ENCODE assay signal across 1 cellular context in the genomic region with DNA sequence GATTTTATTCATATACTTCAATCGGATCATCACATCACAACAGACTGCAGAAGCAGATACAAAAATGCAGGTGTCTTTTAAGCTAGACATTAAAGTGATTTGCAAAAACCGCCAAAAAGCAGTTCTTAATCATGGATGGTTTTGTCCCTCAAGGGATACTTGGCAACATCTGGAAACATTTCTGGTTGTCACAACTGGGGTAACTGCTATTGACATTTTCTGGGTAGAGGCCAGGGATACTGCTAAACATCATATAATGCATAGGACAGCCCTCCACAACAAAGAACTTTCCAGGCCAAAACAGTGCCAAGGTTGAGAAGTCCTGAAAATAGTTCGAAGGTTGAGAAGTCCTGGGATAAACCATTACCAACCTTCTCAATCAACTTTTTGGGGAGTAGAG.
TF ChIP-seq lines count a peak whose summit lies in the region.

No MANE protein-coding gene starts in this region.

TF ChIP-seq in SK-N-SH, 30 proteins besides CTCF, POLR2A, EP300 and RAD21 (continued from another document):
- peak; percentile 53 for TF ChIP-seq PBX3 (IDR thresholded peaks at IDR 0.05)
- TF ChIP-seq RCOR1 (IDR thresholded peaks at IDR 0.05; ENCODE audit: low read length) = no peak
- no peak for TF ChIP-seq FOXM1 (IDR thresholded peaks at IDR 0.05; ENCODE audit: low read depth)
- peak; percentile 52; the same call in 1 of the 2 replicates for TF ChIP-seq TCF12 (IDR thresholded peaks at IDR 0.05)
TF ChIP-seq in SK-N-SH: peak in this region for 2.
